Comparison of ENCODE assay signal across 19 cellular contexts in genomic region chr13:37627428-37627827, GRCh38. TPM values are rescaled to one million over a fixed set of nuclear protein-coding genes. Genes with fewer than 3 reads are reported as not detected.
DNase-seq lines count a peak whose midpoint lies in the region; TF ChIP-seq lines count a peak whose summit lies in the region.
"Had no signal": no experiment of that assay in that cellular context is flagged by ENCODE, and none has a peak within 500 bp of the region (broad histone marks: within the 10 kb centered on the region; RNA-seq: fewer than 3 reads in every experiment).

No MANE protein-coding gene starts in this region.

- no peak for TF ChIP-seq POLR2A in prostate gland (IDR thresholded peaks at IDR 0.05)
- TF ChIP-seq POLR2A in suprapubic skin (IDR thresholded peaks at IDR 0.05): no peak

- no peaks in the 10 kb centered on the region for H3K36me3 ChIP-seq in prostate gland
- no peaks in the 10 kb centered on the region for H3K36me3 ChIP-seq in suprapubic skin

- intact Hi-C loops in prostate gland (cut with DNase I): no loop called here

- H3K4me3 ChIP-seq in LNCaP clone FGC (ENCODE audit: low read depth, low read length) (no peak overlapping the region), prostate gland (no peak overlapping the region), suprapubic skin (no peak overlapping the region)
- H3K4me3 ChIP-seq: GM12878, GM23338, SK-N-MC had no signal

- 23% methylated on average over 4 of the region's 4 CpGs for WGBS in prostate gland
- WGBS in suprapubic skin: 67% methylated on average over 4 of the region's 4 CpGs

- TF ChIP-seq CTCF in LNCaP clone FGC (IDR thresholded peaks at IDR 0.05; ENCODE audit: control insufficient read depth, extremely low read depth, insufficient read depth) (no peak), prostate gland (IDR thresholded peaks at IDR 0.05) (no peak), suprapubic skin (IDR thresholded peaks at IDR 0.05) (no peak)

- no peak for TF ChIP-seq EP300 in suprapubic skin (IDR thresholded peaks at IDR 0.05)

- H3K27me3 ChIP-seq in prostate gland (replicated peaks; ENCODE audit: insufficient read depth) (no peaks in the 10 kb centered on the region), suprapubic skin (peaks cover 3% of the 10 kb centered on the region)

- H3K9me3 ChIP-seq in prostate gland: no peaks in the 10 kb centered on the region
- H3K9me3 ChIP-seq in suprapubic skin: no peaks in the 10 kb centered on the region

- DNase-seq in LNCaP clone FGC (ENCODE audit: low read depth) (peak; percentile 92), NCI-H2029 (lab: John Stamatoyannopoulos, UW) (peak; percentile 39), NCI-H774 (lab: John Stamatoyannopoulos, UW) (peak; percentile 56), prostate gland (ENCODE audit: low spot score) (peak; percentile 37), suprapubic skin (ENCODE audit: low spot score in 2 of 2) (no peak), ureter (ENCODE audit: low spot score) (no peak)
- no peak for DNase-seq in stimulated activated CD4-positive, alpha-beta T cell treated with anti-CD3 and anti-CD28 coated beads, Interleukin-4, amount 100 ng/mL, for 24 hours
- DNase-seq: AML-193, GF-D8, NCI-H1417 treated with DMSO at 0.1 percent for 48 hours, NCI-H187 treated with DMSO at 0.1 percent for 48 hours, NCI-H2227 treated with DMSO at 0.1 percent for 48 hours, NCI-H524 treated with DMSO at 0.1 percent for 48 hours had no signal

- H3K4me1 ChIP-seq in prostate gland (replicated peaks) (no peaks in the 10 kb centered on the region), suprapubic skin (no peaks in the 10 kb centered on the region)

- H3K27ac ChIP-seq in prostate gland: no peak overlapping the region
- no peak overlapping the region for H3K27ac ChIP-seq in suprapubic skin
- H3K27ac ChIP-seq: C4-2B, SK-N-MC had no signal

RNA-seq across cellular contexts. Expression of gene POSTN, which starts 28.9 kb away (rescaled TPM):
- total RNA-seq in prostate gland: 10 to 100 TPM in 1 of 2 donors, 1 to 10 TPM in 1; 8.5 to 28.3 TPM
- total RNA-seq in suprapubic skin: 100 to 1,000 TPM; 124 to 351 (median 232) TPM
- 69.5 TPM for total RNA-seq in ureter
- total RNA-seq: OCI-LY7; T-helper 2 cell treated with Interferon-gamma antibody and Interleukin-4, amounts not matched to agents 100 ng/mL and 5 ng/mL, for 36 hours had no signal

Comparison
In these comparisons a context has a peak if more than half of its experiments do, and no peak if none do; other contexts are left out.
1. DNase-seq: peak in LNCaP clone FGC (single experiment), NCI-H2029 (single experiment), NCI-H774 (single experiment) and prostate gland (single experiment); none in suprapubic skin (0 of 2), stimulated activated CD4-positive, alpha-beta T cell treated with anti-CD3 and anti-CD28 coated beads, Interleukin-4, amount 100 ng/mL, for 24 hours (single experiment) and ureter (single experiment).